Comparison of ENCODE assay signal across 16 cellular contexts in genomic region chr10:76111986-76112825, GRCh38.
DNase-seq lines count a peak whose midpoint lies in the region; ATAC-seq and TF ChIP-seq lines count a peak whose summit lies in the region.
"Had no signal": no experiment of that assay in that cellular context is flagged by ENCODE, and none has a peak within 500 bp of the region (broad histone marks: within the 10 kb centered on the region; RNA-seq: fewer than 3 reads in every experiment).

No MANE protein-coding gene starts in this region.

- H3K36me3 Mint-ChIP-seq in progenitor cell of endocrine pancreas (ENCODE audit: insufficient read depth) = peaks cover 9% of the 10 kb centered on the region

- H4K20me1 ChIP-seq in SK-N-SH (ENCODE audit: insufficient read depth) = no peaks in the 10 kb centered on the region

- 45% methylated on average over 14 of the region's 33 CpGs for whole genome bisulfite sequencing in SK-N-SH (ENCODE audit: low lambda C conversion rate)

- peak; percentile 72 for DNase-seq in BE2C
- peak; percentile 82 for DNase-seq in SK-N-SH
- no peak for DNase-seq in left ventricle myocardium superior
- DNase-seq in progenitor cell of endocrine pancreas (ENCODE audit: low spot score, unreplicated experiment) = no peak
- no peak for DNase-seq in cerebellar nuclear complex (lab: John Stamatoyannopoulos, UW)
- no peak for DNase-seq in T1000 (lab: John Stamatoyannopoulos, UW)
- DNase-seq in stimulated activated CD4-positive, alpha-beta T cell treated with anti-CD3 and anti-CD28 coated beads, Interleukin-2, amount 100 ng/mL, for 48 hours = no peak
- DNase-seq in epidermal melanocyte (ENCODE audit: insufficient read length, low spot score) = no peak
- DNase-seq: activated CD4-positive, alpha-beta T cell treated with anti-CD3 and anti-CD28 coated beads for 1 hour; activated CD8-positive, alpha-beta memory T cell treated with anti-CD3 and anti-CD28 coated beads, Interleukin-2, amount 50 U/mL, for 4 hours; activated naive CD4-positive, alpha-beta T cell treated with Interleukin-2 at 50 U/mL for 16 hours; foreskin keratinocyte; NCI-H2081 treated with DMSO at 0.1 percent for 48 hours; NCI-H774; spleen had no signal

- no peak for TF ChIP-seq CTCF in BE2C (IDR thresholded peaks at IDR 0.05; ENCODE audit: low read depth, low read length)
- TF ChIP-seq CTCF in SK-N-SH (IDR thresholded peaks at IDR 0.05) = no peak
- no peak for TF ChIP-seq CTCF in progenitor cell of endocrine pancreas (IDR thresholded peaks at IDR 0.05; ENCODE audit: unreplicated experiment)

- CTCF ChIA-PET in SK-N-SH (lab: Yijun Ruan, JAX) = interaction anchor here (0.8 to 1.8 kb wide), 6 partner anchors 74 to 712 kb away, joined by 3 to 7 read pairs (median 3); no protein-coding TSS in a partner anchor

- H3K4me3 Mint-ChIP-seq in progenitor cell of endocrine pancreas (ENCODE audit: low read depth) = peak overlapping the region; percentile 20

- H3K4me2 ChIP-seq in SK-N-SH = peak overlapping the region; percentile 19; the same call in 1 of the 2 replicates

- no peaks in the 10 kb centered on the region for H3K9me2 ChIP-seq in SK-N-SH

- H3K9me3 ChIP-seq in BE2C = no peaks in the 10 kb centered on the region
- H3K9me3 ChIP-seq in SK-N-SH = no peaks in the 10 kb centered on the region
- H3K9me3 ChIP-seq: mucosa of descending colon, spleen had no signal

- POLR2A ChIA-PET in SK-N-SH (lab: Yijun Ruan, JAX) = interaction anchor here (1.1 kb wide), 1 partner anchor 710 kb away, joined by 3 read pairs; the partner anchor contains the start of gene ZNF503

- intact Hi-C loops in left ventricle myocardium superior (cut with micrococcal nuclease) = no loop called here

- peaks cover 3% of the 10 kb centered on the region for H3F3A ChIP-seq in SK-N-SH (replicated peaks; ENCODE audit: insufficient read depth)

- peak; percentile 63 to 90; a peak in 3 of 4 replicates for TF ChIP-seq EP300 in SK-N-SH (IDR thresholded peaks at IDR 0.05; ENCODE audit: borderline replicate concordance in 1 of 2, low read depth in 1 of 2, low read length in 1 of 2)

- no peaks in the 10 kb centered on the region for H3K79me2 ChIP-seq in SK-N-SH (ENCODE audit: insufficient read depth)

- H3K4me1 ChIP-seq in BE2C = peaks cover 26% of the 10 kb centered on the region
- H3K4me1 ChIP-seq in SK-N-SH (ENCODE audit: control insufficient read depth in 1 of 2, insufficient read depth in 2 of 2, low read depth in 1 of 2, low read length in 1 of 2) = peaks cover 9 to 45% of the 10 kb centered on the region in 2 experiments
- H3K4me1 ChIP-seq: spleen had no signal

- H3K9ac ChIP-seq in SK-N-SH = no peak overlapping the region

- peak overlapping the region; percentile 18 to 90 for H3K27ac ChIP-seq in SK-N-SH (ENCODE audit: low read depth in 2 of 2, low read length in 1 of 2)
- H3K27ac ChIP-seq: foreskin keratinocyte, spleen had no signal

- peaks cover 6% of the 10 kb centered on the region for H3K9me3 Mint-ChIP-seq in progenitor cell of endocrine pancreas (ENCODE audit: low read depth)

- no peak overlapping the region for H3K27ac Mint-ChIP-seq in progenitor cell of endocrine pancreas

- H3K27me3 Mint-ChIP-seq in progenitor cell of endocrine pancreas = no peaks in the 10 kb centered on the region

- H3K36me3 ChIP-seq in BE2C = no peaks in the 10 kb centered on the region
- H3K36me3 ChIP-seq in SK-N-SH (replicated peaks in 1 of 2; ENCODE audit: control insufficient read depth in 1 of 2, insufficient read depth in 2 of 2, low read length in 1 of 2) = no peaks in the 10 kb centered on the region
- H3K36me3 ChIP-seq: spleen had no signal

- no peak overlapping the region for H2AFZ ChIP-seq in SK-N-SH (ENCODE audit: low read depth)

- H3K4me3 ChIP-seq in BE2C (ENCODE audit: low read depth, low read length) (peak overlapping the region; percentile 55), SK-N-SH (ENCODE audit: low read depth in 2 of 2, low read length in 1 of 2) (peak overlapping the region in 1 of 2 experiments; percentile 37; a peak in 1 of 4 replicates)
- H3K4me3 ChIP-seq: mucosa of descending colon, spleen had no signal

- H3K4me1 Mint-ChIP-seq in progenitor cell of endocrine pancreas (ENCODE audit: low read depth) = peaks cover 45% of the 10 kb centered on the region

- 0 out of 2 replicates have a peak, but pooled peaks have one; percentile 13 for TF ChIP-seq RAD21 in SK-N-SH (IDR thresholded peaks at IDR 0.05; ENCODE audit: low read length)

- ATAC-seq in left ventricle myocardium superior = peak; percentile 30
- ATAC-seq: foreskin keratinocyte, mucosa of descending colon had no signal

- H3K27me3 ChIP-seq in BE2C = no peaks in the 10 kb centered on the region
- H3K27me3 ChIP-seq in SK-N-SH (ENCODE audit: insufficient read depth) = no peaks in the 10 kb centered on the region
- H3K27me3 ChIP-seq: foreskin keratinocyte had no signal

TF ChIP-seq in SK-N-SH, 30 proteins besides CTCF, POLR2A, EP300 and RAD21 (continues in another document):
- TF ChIP-seq RFX5 (IDR thresholded peaks at IDR 0.05; ENCODE audit: low read length) = no peak
- TF ChIP-seq FOXM1 (IDR thresholded peaks at IDR 0.05; ENCODE audit: low read depth) = no peak
- TF ChIP-seq NRF1 (IDR thresholded peaks at IDR 0.05; ENCODE audit: low read depth, low read length) = peak; percentile 23; the same call in 1 of the 2 replicates
- TF ChIP-seq CHD2 (IDR thresholded peaks at IDR 0.05; ENCODE audit: low read length, partially characterized antibody) = peak; percentile 62
- peak; percentile 12; the same call in 1 of the 2 replicates for TF ChIP-seq JUND (IDR thresholded peaks at IDR 0.05)
- no peak for TF ChIP-seq SIN3A (IDR thresholded peaks at IDR 0.05; ENCODE audit: borderline replicate concordance, low read depth, low read length)
- peak; percentile 33; the same call in 1 of the 2 replicates for TF ChIP-seq NFIC (IDR thresholded peaks at IDR 0.05; ENCODE audit: borderline replicate concordance)
- TF ChIP-seq USF1 (IDR thresholded peaks at IDR 0.05; ENCODE audit: borderline replicate concordance, low read depth) = no peak
- peak; percentile 37; the same call in 1 of the 2 replicates for TF ChIP-seq MXI1 (IDR thresholded peaks at IDR 0.05; ENCODE audit: low read depth, low read length)
- peak; percentile 89 for TF ChIP-seq FOXJ3 (CRISPR knock-in tag; IDR thresholded peaks at IDR 0.05)
- TF ChIP-seq FOSL2 (IDR thresholded peaks at IDR 0.05; ENCODE audit: borderline replicate concordance, low read depth) = no peak
- no peak for TF ChIP-seq USF2 (IDR thresholded peaks at IDR 0.05; ENCODE audit: borderline replicate concordance, low read depth, low read length)
- 0 out of 2 replicates have a peak, but pooled peaks have one; percentile 20 for TF ChIP-seq ZBTB33 (IDR thresholded peaks at IDR 0.05; ENCODE audit: borderline replicate concordance, low read depth)
- TF ChIP-seq POLR2AphosphoS5 (IDR thresholded peaks at IDR 0.05; ENCODE audit: low read depth, low read length) = no peak
- no peak for TF ChIP-seq MEF2A (IDR thresholded peaks at IDR 0.05; ENCODE audit: borderline replicate concordance, low read depth)
- TF ChIP-seq GATA2 (CRISPR knock-in tag; IDR thresholded peaks at IDR 0.05) = peak; percentile 90

Comparison
In these comparisons a context has a peak if more than half of its experiments do, and no peak if none do; other contexts are left out.
1. DNase-seq: peak in BE2C (single experiment) and SK-N-SH (single experiment); none in left ventricle myocardium superior (single experiment), progenitor cell of endocrine pancreas (single experiment), cerebellar nuclear complex (0 of 2), T1000 (single experiment), stimulated activated CD4-positive, alpha-beta T cell treated with anti-CD3 and anti-CD28 coated beads, Interleukin-2, amount 100 ng/mL, for 48 hours (0 of 2) and epidermal melanocyte (single experiment).